1 cellular context compared by ENCODE assay signal in the genomic region with DNA sequence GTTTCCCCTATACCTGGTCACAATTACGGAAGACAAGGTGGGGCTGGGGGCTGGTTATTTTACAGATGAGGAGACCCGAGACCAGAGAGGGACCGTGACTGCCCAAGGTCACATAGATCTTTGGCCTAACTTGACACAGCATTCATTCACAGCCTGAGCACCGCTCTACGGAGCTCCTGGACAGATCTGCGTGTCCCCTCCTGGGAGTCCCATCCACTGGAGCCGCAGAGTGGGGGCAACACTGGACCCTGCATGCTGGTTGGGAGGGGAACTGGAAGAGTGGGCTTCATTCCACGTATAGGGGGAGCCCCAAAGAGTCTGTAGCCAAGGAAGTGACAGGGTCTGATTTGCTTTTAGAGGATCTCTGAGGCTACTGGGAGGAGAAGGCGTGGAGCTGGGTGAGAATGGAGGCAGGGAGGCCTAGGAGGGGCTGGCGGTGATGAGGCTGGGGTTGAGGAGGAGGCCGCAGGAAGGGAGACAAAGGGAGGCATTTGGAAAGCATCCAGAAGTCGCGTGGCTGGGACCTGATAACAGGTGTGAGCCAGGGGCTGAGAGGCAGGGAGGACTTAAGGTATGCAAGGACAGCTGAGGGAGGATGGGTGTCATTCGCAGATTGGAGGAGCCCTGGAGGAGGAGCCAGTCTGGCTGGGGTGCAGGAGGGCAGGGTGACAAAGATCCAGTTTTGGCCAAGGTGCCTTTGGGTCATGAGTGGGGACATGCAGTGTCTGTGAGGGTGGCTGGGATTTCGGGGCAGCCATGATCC.
TF ChIP-seq lines count a peak whose summit lies in the region.

No MANE protein-coding gene starts in this region.

TF ChIP-seq in IMR-90, 13 proteins besides CTCF, POLR2A, EP300 and RAD21:
- TF ChIP-seq BHLHE40 (IDR thresholded peaks at IDR 0.05; ENCODE audit: low read depth, low read length), result no peak
- TF ChIP-seq RFX5 (IDR thresholded peaks at IDR 0.05; ENCODE audit: low read depth, low read length), result no peak
- no peak for TF ChIP-seq FOS (IDR thresholded peaks at IDR 0.05; ENCODE audit: low read depth, low read length)
- no peak for TF ChIP-seq CEBPB (IDR thresholded peaks at IDR 0.05; ENCODE audit: low read depth, low read length)
- no peak for TF ChIP-seq MAZ (IDR thresholded peaks at IDR 0.05; ENCODE audit: borderline replicate concordance, low read depth, low read length)
- TF ChIP-seq CHD1 (IDR thresholded peaks at IDR 0.05; ENCODE audit: low read depth, low read length), result no peak
- TF ChIP-seq NFE2L2 (IDR thresholded peaks at IDR 0.05; ENCODE audit: low read depth, low read length), result no peak
- TF ChIP-seq, protein P1, sequence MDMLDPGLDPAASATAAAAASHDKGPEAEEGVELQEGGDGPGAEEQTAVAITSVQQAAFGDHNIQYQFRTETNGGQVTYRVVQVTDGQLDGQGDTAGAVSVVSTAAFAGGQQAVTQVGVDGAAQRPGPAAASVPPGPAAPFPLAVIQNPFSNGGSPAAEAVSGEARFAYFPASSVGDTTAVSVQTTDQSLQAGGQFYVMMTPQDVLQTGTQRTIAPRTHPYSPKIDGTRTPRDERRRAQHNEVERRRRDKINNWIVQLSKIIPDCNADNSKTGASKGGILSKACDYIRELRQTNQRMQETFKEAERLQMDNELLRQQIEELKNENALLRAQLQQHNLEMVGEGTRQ (IDR thresholded peaks at IDR 0.05; ENCODE audit: low read depth, low read length), result no peak
TF ChIP-seq in IMR-90: peak in this region for 0.
